1 cellular context compared by ENCODE assay signal in the genomic region with DNA sequence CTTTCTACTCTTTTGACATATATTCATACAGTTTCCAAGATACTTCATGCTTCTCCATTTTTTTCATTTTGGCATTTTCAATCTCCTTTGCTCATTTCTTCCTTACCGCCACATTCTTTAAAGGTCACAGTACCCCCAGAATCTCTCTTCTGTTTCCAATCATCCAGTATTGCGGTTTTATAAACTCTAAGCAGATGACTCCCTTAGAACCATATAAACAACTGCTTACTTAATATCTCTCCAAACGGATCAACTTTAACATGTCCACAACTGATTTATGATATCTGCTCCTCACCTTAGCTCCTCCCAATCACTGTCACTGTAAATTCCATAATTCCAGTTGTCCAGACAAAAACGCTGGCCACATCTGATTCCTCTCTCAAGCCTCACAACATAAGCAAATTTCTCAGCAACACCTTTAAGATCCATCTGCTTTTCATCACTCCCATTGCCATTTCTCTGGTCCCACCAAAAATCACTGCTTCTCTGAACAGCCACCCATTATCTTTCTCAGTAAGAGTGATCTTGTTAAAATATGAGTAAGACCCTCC.
TF ChIP-seq lines count a peak whose summit lies in the region.

No MANE protein-coding gene starts in this region.

TF ChIP-seq in HepG2, 621 proteins besides CTCF, POLR2A, EP300 and RAD21 (continued from another document):
- TF ChIP-seq ZIK1 (CRISPR knock-in tag; IDR thresholded peaks at IDR 0.05; ENCODE audit: borderline replicate concordance, low read depth) (no peak), ZNF878 (CRISPR knock-in tag; IDR thresholded peaks at IDR 0.05) (peak; percentile 42; the same call in 1 of the 2 replicates), DBP (CRISPR knock-in tag; IDR thresholded peaks at IDR 0.05; ENCODE audit: not compliant biosample characterization) (no peak), HDAC1 (CRISPR knock-in tag; IDR thresholded peaks at IDR 0.05) (no peak), RARG (CRISPR knock-in tag; IDR thresholded peaks at IDR 0.05; ENCODE audit: low read depth) (no peak), NFRKB (IDR thresholded peaks at IDR 0.05) (no peak), RBM22 (optimal IDR thresholded peaks at IDR 0.05; ENCODE audit: low read length) (peak; percentile 93), ZNF570 (CRISPR knock-in tag; IDR thresholded peaks at IDR 0.05; ENCODE audit: borderline replicate concordance) (no peak), RBFOX2 (IDR thresholded peaks at IDR 0.05; ENCODE audit: low read depth, low read length) (0 out of 2 replicates have a peak, but pooled peaks have one; percentile 42)
